ENCODE assay signal across 25 cellular contexts in the genomic region with DNA sequence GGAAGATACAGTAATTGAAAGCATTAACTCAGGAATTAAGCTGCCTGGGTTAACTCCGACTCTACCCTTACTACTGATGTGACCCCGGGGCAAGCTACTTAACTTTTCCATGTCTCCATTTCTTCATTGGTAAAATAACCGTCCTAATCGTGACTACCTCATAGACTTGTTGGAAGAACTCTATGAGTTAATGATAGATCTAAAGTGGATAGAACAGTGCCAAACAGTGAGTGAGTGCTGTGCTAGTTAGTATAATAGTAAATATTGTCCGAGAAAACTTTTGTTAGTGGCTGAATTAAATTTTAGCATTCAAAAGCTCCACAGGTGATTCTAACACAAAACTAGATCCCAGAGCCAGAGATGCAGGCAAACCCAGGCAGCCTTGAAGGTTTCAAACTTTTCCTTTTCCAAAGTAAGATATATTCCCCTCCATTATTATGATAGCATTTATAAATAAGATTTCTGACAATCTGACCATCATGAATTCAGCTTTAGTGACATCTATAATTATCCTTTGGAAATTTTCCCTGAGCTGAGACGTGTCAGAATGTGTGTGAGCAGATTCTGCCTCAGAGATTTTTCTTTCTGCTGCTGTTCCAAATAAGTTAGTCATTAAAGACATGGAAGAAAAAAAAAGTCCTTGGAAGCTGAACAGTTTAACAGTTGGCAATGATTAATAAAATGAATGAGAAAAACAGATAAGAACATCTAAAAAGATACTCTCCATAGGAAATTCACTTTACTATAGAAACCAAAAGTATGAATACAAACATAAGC.
"Had no signal": no experiment of that assay in that cellular context is flagged by ENCODE, and none has a peak within 500 bp of the region (broad histone marks: within the 10 kb centered on the region; RNA-seq: fewer than 3 reads in every experiment).

No MANE protein-coding gene starts in this region.

- H3K27me3 ChIP-seq: brain microvascular endothelial cell, dorsolateral prefrontal cortex, gastrocnemius medialis, heart left ventricle, sigmoid colon, thyroid gland had no signal

- H3K9me3 ChIP-seq: gastrocnemius medialis, heart left ventricle, psoas muscle, sigmoid colon, thyroid gland had no signal

- DNase-seq: activated CD4-positive, alpha-beta T cell treated with anti-CD3 and anti-CD28 coated beads for 1 hour; activated CD8-positive, alpha-beta memory T cell treated with anti-CD3 and anti-CD28 coated beads for 24 hours; activated CD8-positive, alpha-beta memory T cell treated with anti-CD3 and anti-CD28 coated beads, Interleukin-2, amount 50 U/mL, for 48 hours; activated effector memory CD4-positive, alpha-beta T cell treated with Interleukin-2 at 50 U/mL for 16 hours; activated naive CD4-positive, alpha-beta T cell treated with anti-CD3 and anti-CD28 coated beads, Interleukin-2, amount 10 ng/mL, durations not matched to agents 7 days and 5 days; activated naive CD8-positive, alpha-beta T cell treated with anti-CD3 and anti-CD28 coated beads, Interleukin-2, amount 50 U/mL, for 24 hours; activated T-cell treated with anti-CD3 and anti-CD28 coated beads, Interleukin-2, amount 50 U/mL, for 48 hours; anterior cingulate cortex; brain microvascular endothelial cell; central memory CD4-positive, alpha-beta T cell; dorsolateral prefrontal cortex; endodermal cell; erythroblast; gastrocnemius medialis; heart left ventricle; immature natural killer cell; left colon; midbrain; psoas muscle; sigmoid colon; stimulated activated naive CD4-positive, alpha-beta T cell; T-helper 2 cell; thyroid gland; WERI-Rb-1 had no signal

- H3K27ac ChIP-seq: brain microvascular endothelial cell, dorsolateral prefrontal cortex, gastrocnemius medialis, heart left ventricle, psoas muscle, sigmoid colon, thyroid gland, WERI-Rb-1 had no signal

- H3K36me3 ChIP-seq: brain microvascular endothelial cell, gastrocnemius medialis, heart left ventricle, sigmoid colon, thyroid gland, WERI-Rb-1 had no signal

- H3K4me1 ChIP-seq: gastrocnemius medialis, heart left ventricle, psoas muscle, thyroid gland had no signal

- H3K4me3 ChIP-seq: dorsolateral prefrontal cortex, gastrocnemius medialis, heart left ventricle, psoas muscle, sigmoid colon, thyroid gland had no signal

- ATAC-seq: activated naive CD8-positive, alpha-beta T cell treated with anti-CD3 and anti-CD28 coated beads, Interleukin-2, amount 50 U/mL, for 24 hours; gastrocnemius medialis; heart left ventricle; left colon had no signal

- FAIRE-seq: urothelium cell line had no signal
